ENCODE assay signal across 8 cellular contexts in the genomic region with DNA sequence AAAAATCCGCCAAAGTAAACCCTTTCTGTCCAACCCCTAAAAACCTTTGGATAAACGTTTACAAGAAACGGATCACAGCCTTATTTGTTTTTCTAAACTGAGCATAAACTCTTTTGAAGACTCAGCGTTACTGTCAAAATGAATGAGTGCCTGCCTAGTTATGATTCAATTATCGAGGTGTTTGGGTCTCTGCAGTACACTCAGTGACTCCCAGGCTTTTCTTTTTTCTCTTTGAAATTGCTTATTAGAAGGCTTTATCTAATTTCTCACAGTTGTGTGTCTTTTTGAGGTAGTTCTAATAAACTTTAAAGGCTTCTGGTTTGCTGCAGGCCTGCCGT. TPM values are rescaled to one million over a fixed set of nuclear protein-coding genes. Genes with fewer than 3 reads are reported as not detected.
A peak's percentile ranks its signal among the peaks of the same experiment; 100 is the strongest.
DNase-seq lines count a peak whose midpoint lies in the region; ATAC-seq, FAIRE-seq and TF ChIP-seq lines count a peak whose summit lies in the region.

No MANE protein-coding gene starts in this region.

- H3K27ac ChIP-seq in kidney (ENCODE audit: low read depth in 2 of 2, low read length in 2 of 2) (peak overlapping the region; percentile 98), tibial artery (peak overlapping the region; percentile 89 to 97)

- H3K9me3 Mint-ChIP-seq in activated naive CD4-positive, alpha-beta T cell treated with anti-CD3 and anti-CD28 coated beads, Interleukin-2, amount 50 U/mL, for 72 hours = peaks cover 0 to 4% of the 10 kb centered on the region in 2 donors

- intact Hi-C loops in kidney (cut with DNase I) (no loop called here), tibial artery (cut with DNase I; ENCODE audit: low total_unique reads) (loop anchor here (10.0 kb wide), 1 partner anchor 148 kb away; no protein-coding TSS in a partner anchor)

- H3K9me3 ChIP-seq in kidney (ENCODE audit: control insufficient read depth in 1 of 2, low read length in 2 of 2) = no peaks in the 10 kb centered on the region
- H3K9me3 ChIP-seq in tibial artery = no peaks in the 10 kb centered on the region

- H3K9ac ChIP-seq in kidney (ENCODE audit: low read length in 2 of 2) = peak overlapping the region; percentile 83 to 85

- no peaks in the 10 kb centered on the region for H3K27me3 ChIP-seq in tibial artery

- H3K36me3 Mint-ChIP-seq in activated naive CD4-positive, alpha-beta T cell treated with anti-CD3 and anti-CD28 coated beads, Interleukin-2, amount 50 U/mL, for 72 hours = peaks cover 22 to 37% of the 10 kb centered on the region in 2 donors

- DNase-seq in NCI-H2227 treated with DMSO at 0.1 percent for 48 hours (lab: John Stamatoyannopoulos, UW) (peak; percentile 60), NCI-H2227 (lab: John Stamatoyannopoulos, UW; ENCODE audit: unreplicated experiment) (no peak), kidney (no peak), tibial artery (no peak), hippocampal formation (lab: John Stamatoyannopoulos, UW) (no peak), cerebellar nuclear complex (lab: John Stamatoyannopoulos, UW) (no peak)
- no peak for DNase-seq in activated naive CD4-positive, alpha-beta T cell treated with anti-CD3 and anti-CD28 coated beads, Interleukin-2, amount 50 U/mL, for 72 hours (ENCODE audit: low spot score in 2 of 2)

- no peaks in the 10 kb centered on the region for H3K36me3 ChIP-seq in kidney (ENCODE audit: control insufficient read depth in 1 of 2, insufficient read depth in 2 of 2, low read length in 2 of 2)
- no peaks in the 10 kb centered on the region for H3K36me3 ChIP-seq in tibial artery

- peak; percentile 2 for ATAC-seq in HG03060 (IDR thresholded peaks at IDR 0.05; ENCODE audit: low read depth, unreplicated experiment)
- peak; percentile 24 to 26 for ATAC-seq in activated naive CD4-positive, alpha-beta T cell treated with anti-CD3 and anti-CD28 coated beads, Interleukin-2, amount 50 U/mL, for 72 hours

- H3K4me1 ChIP-seq in kidney (ENCODE audit: control insufficient read depth in 1 of 2, insufficient read depth in 1 of 2, low read depth in 1 of 2, low read length in 2 of 2) = peaks cover 6 to 18% of the 10 kb centered on the region in 2 donors
- H3K4me1 ChIP-seq in tibial artery = peaks cover 0 to 24% (median 13%) of the 10 kb centered on the region in 4 donors

- H3K4me3 ChIP-seq in kidney (ENCODE audit: low read length in 2 of 2) (peak overlapping the region; percentile 80 to 81), tibial artery (peak overlapping the region; percentile 64 to 87)

- FAIRE-seq in kidney (lab: Jason Lieb, UNC) = no peak

- TF ChIP-seq CTCF in kidney (IDR thresholded peaks at IDR 0.05; ENCODE audit: borderline replicate concordance, extremely low read depth, insufficient read depth) (no peak), tibial artery (IDR thresholded peaks at IDR 0.05) (no peak)

- H3K27ac Mint-ChIP-seq in activated naive CD4-positive, alpha-beta T cell treated with anti-CD3 and anti-CD28 coated beads, Interleukin-2, amount 50 U/mL, for 72 hours = peak overlapping the region; percentile 92 to 98

RNA-seq across cellular contexts. Expression of a gene that starts 0.7 kb away (rescaled TPM):
- total RNA-seq in activated naive CD4-positive, alpha-beta T cell treated with anti-CD3 and anti-CD28 coated beads, Interleukin-2, amount 50 U/mL, for 72 hours = 10 to 100 TPM; 35.5 to 40.4 TPM
- total RNA-seq in kidney = 49.9 TPM
- polyA plus RNA-seq in kidney (ENCODE audit: insufficient read depth, low read depth, low replicate concordance) = 8.3 TPM

RNA-seq across cellular contexts. Expression of a gene that starts 36.9 kb away (rescaled TPM):
- total RNA-seq in activated naive CD4-positive, alpha-beta T cell treated with anti-CD3 and anti-CD28 coated beads, Interleukin-2, amount 50 U/mL, for 72 hours = 1 to 10 TPM; 1.2 to 2.7 TPM
- total RNA-seq in kidney = 13.4 TPM
- 4.5 TPM for polyA plus RNA-seq in kidney (ENCODE audit: insufficient read depth, low read depth, low replicate concordance)
